11 cellular contexts compared by ENCODE assay signal in genomic region chr9:79812099-79812498, GRCh38.
DNase-seq lines count a peak whose midpoint lies in the region; ATAC-seq and TF ChIP-seq lines count a peak whose summit lies in the region.
"Had no signal": no experiment of that assay in that cellular context is flagged by ENCODE, and none has a peak within 500 bp of the region (broad histone marks: within the 10 kb centered on the region; RNA-seq: fewer than 3 reads in every experiment).

No MANE protein-coding gene starts in this region.

- peaks cover 20% of the 10 kb centered on the region for H3K4me1 ChIP-seq in ACC112 (ENCODE audit: control insufficient read depth, insufficient read depth, low read length, unreplicated experiment)

- no peaks in the 10 kb centered on the region for H3K27me3 Mint-ChIP-seq in activated naive CD8-positive, alpha-beta T cell treated with anti-CD3 and anti-CD28 coated beads for 36 hours
- peaks cover 15% of the 10 kb centered on the region for H3K27me3 Mint-ChIP-seq in type B pancreatic cell

- H3K27me3 ChIP-seq in ACC112 (ENCODE audit: insufficient read depth, low read length), result no peaks in the 10 kb centered on the region

- TF ChIP-seq CTCF in type B pancreatic cell (conservative IDR thresholded peaks at IDR 0.05), result no peak

- no peaks in the 10 kb centered on the region for H3K9me3 Mint-ChIP-seq in activated naive CD8-positive, alpha-beta T cell treated with anti-CD3 and anti-CD28 coated beads for 36 hours
- H3K9me3 Mint-ChIP-seq in type B pancreatic cell, result no peaks in the 10 kb centered on the region

- H3K36me3 ChIP-seq in ACC112 (ENCODE audit: insufficient read depth, low read length), result no peaks in the 10 kb centered on the region

- H2AFZ ChIP-seq in ACC112 (ENCODE audit: low read length, unreplicated experiment), result peak overlapping the region; percentile 72

- ATAC-seq in GM19035 (IDR thresholded peaks at IDR 0.05; ENCODE audit: unreplicated experiment) (peak; percentile 20), HG03064 (IDR thresholded peaks at IDR 0.05; ENCODE audit: low read depth, unreplicated experiment) (peak; percentile 24)

- peak overlapping the region; percentile 75 for H3K4me3 Mint-ChIP-seq in activated naive CD8-positive, alpha-beta T cell treated with anti-CD3 and anti-CD28 coated beads for 36 hours
- no peak overlapping the region for H3K4me3 Mint-ChIP-seq in type B pancreatic cell

- peak overlapping the region; percentile 86 for H3K27ac Mint-ChIP-seq in activated naive CD8-positive, alpha-beta T cell treated with anti-CD3 and anti-CD28 coated beads for 36 hours
- H3K27ac Mint-ChIP-seq in type B pancreatic cell, result no peak overlapping the region

- H3K27ac ChIP-seq in ACC112 (ENCODE audit: low read depth, low read length), result no peak overlapping the region

- no peaks in the 10 kb centered on the region for H3K36me3 Mint-ChIP-seq in activated naive CD8-positive, alpha-beta T cell treated with anti-CD3 and anti-CD28 coated beads for 36 hours
- no peaks in the 10 kb centered on the region for H3K36me3 Mint-ChIP-seq in type B pancreatic cell

- H3K4me3 ChIP-seq in ACC112 (ENCODE audit: low read depth, low read length), result peak overlapping the region; percentile 39; the same call in 1 of the 2 replicates

- no peaks in the 10 kb centered on the region for H3K79me2 ChIP-seq in ACC112 (ENCODE audit: control insufficient read depth, insufficient read depth, low read length, unreplicated experiment)

- H3K4me1 Mint-ChIP-seq in activated naive CD8-positive, alpha-beta T cell treated with anti-CD3 and anti-CD28 coated beads for 36 hours, result peaks cover 18% of the 10 kb centered on the region
- peaks cover 14% of the 10 kb centered on the region for H3K4me1 Mint-ChIP-seq in type B pancreatic cell (ENCODE audit: unreplicated experiment)

- DNase-seq in activated naive CD8-positive, alpha-beta T cell treated with anti-CD3 and anti-CD28 coated beads for 36 hours, result no peak
- DNase-seq in DMS 273 (lab: John Stamatoyannopoulos, UW; ENCODE audit: unreplicated experiment) (no peak), cerebellum (ENCODE audit: low spot score) (no peak), type B pancreatic cell (ENCODE audit: extremely low spot score, unreplicated experiment) (no peak), NCI-H524 treated with DMSO at 0.1 percent for 48 hours (lab: John Stamatoyannopoulos, UW) (no peak)
- DNase-seq: activated CD4-positive, CD25-positive, alpha-beta regulatory T cell; DMS153; NCI-H226 had no signal
